Comparison of ENCODE assay signal across 23 cellular contexts in the genomic region with DNA sequence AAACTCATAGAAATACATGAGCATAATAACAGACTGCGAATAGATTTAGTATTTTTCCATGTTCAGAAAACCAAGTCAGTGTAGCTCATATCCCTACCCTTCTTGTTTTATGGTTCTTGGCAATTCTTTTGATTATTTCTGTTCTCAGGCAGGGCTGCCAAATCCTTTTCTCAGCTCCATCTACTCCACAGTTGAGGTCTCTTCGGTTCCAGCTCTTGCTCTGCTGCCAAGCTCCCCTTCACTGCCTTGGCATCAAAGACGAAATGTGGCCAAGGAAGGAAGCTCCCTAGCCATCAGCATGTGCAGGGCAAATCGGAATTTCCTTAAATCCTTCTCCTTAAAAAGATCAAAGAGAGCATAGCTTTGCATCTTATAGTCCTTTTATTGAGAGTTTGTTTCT.
"Had no signal": no experiment of that assay in that cellular context is flagged by ENCODE, and none has a peak within 500 bp of the region (broad histone marks: within the 10 kb centered on the region; RNA-seq: fewer than 3 reads in every experiment).

No MANE protein-coding gene starts in this region.

- H3K4me3 ChIP-seq: gastroesophageal sphincter, heart left ventricle, psoas muscle, tibial artery had no signal

- H3K4me3 Mint-ChIP-seq: activated naive CD4-positive, alpha-beta T cell treated with anti-CD3 and anti-CD28 coated beads for 36 hours; activated naive CD8-positive, alpha-beta T cell treated with anti-CD3 and anti-CD28 coated beads, Interleukin-2, amount 10 ng/mL, durations not matched to agents 7 days and 5 days; activated T-cell treated with anti-CD3 and anti-CD28 coated beads, Interleukin-2, amount 50 U/mL, for 4 hours; naive B cell; neural crest cell; stimulated activated naive CD8-positive, alpha-beta T cell treated with anti-CD3 and anti-CD28 coated beads, Interleukin-15, Interleukin-2, amounts not matched to agents 100 ng/mL and 50 ng/mL, for 24 hours; WTC11 had no signal

- H3K4me1 Mint-ChIP-seq: neural crest cell had no signal

- H3K27ac Mint-ChIP-seq: activated naive CD4-positive, alpha-beta T cell treated with anti-CD3 and anti-CD28 coated beads for 36 hours; activated naive CD8-positive, alpha-beta T cell treated with anti-CD3 and anti-CD28 coated beads, Interleukin-2, amount 10 ng/mL, durations not matched to agents 7 days and 5 days; stimulated activated naive CD8-positive, alpha-beta T cell treated with anti-CD3 and anti-CD28 coated beads, Interleukin-15, Interleukin-2, amounts not matched to agents 100 ng/mL and 50 ng/mL, for 24 hours; WTC11 had no signal

- H3K27me3 Mint-ChIP-seq: activated naive CD8-positive, alpha-beta T cell treated with anti-CD3 and anti-CD28 coated beads, Interleukin-2, amount 10 ng/mL, durations not matched to agents 7 days and 5 days; naive B cell; stimulated activated naive CD8-positive, alpha-beta T cell treated with anti-CD3 and anti-CD28 coated beads, Interleukin-15, Interleukin-2, amounts not matched to agents 100 ng/mL and 50 ng/mL, for 24 hours had no signal

- DNase-seq: activated CD4-positive, alpha-beta T cell treated with anti-CD3 and anti-CD28 coated beads, Interleukin-2, amount 50 U/mL, for 4 hours; activated CD8-positive, alpha-beta memory T cell treated with anti-CD3 and anti-CD28 coated beads for 24 hours; activated CD8-positive, alpha-beta memory T cell treated with anti-CD3 and anti-CD28 coated beads, Interleukin-2, amount 50 U/mL, for 4 hours; activated naive CD4-positive, alpha-beta T cell treated with anti-CD3 and anti-CD28 coated beads for 36 hours; activated naive CD8-positive, alpha-beta T cell treated with anti-CD3 and anti-CD28 coated beads, Interleukin-2, amount 10 ng/mL, durations not matched to agents 7 days and 5 days; activated T-cell treated with anti-CD3 and anti-CD28 coated beads, Interleukin-2, amount 50 U/mL, for 4 hours; amniotic stem cell; heart left ventricle; islet precursor cell; left colon; mesenchymal stem cell; naive B cell; psoas muscle; stimulated activated CD4-positive, alpha-beta T cell treated with anti-CD3 and anti-CD28 coated beads, Interleukin-12 subunit alpha, Interleukin-12 subunit beta, amount 100 ng/mL, for 4 hours; T-helper 1 cell; T-helper 9 cell; tibial artery had no signal

- H3K27me3 ChIP-seq: gastroesophageal sphincter, heart left ventricle, tibial artery had no signal

- H3K9me3 Mint-ChIP-seq: activated naive CD4-positive, alpha-beta T cell treated with anti-CD3 and anti-CD28 coated beads for 36 hours; activated naive CD8-positive, alpha-beta T cell treated with anti-CD3 and anti-CD28 coated beads, Interleukin-2, amount 10 ng/mL, durations not matched to agents 7 days and 5 days; activated T-cell treated with anti-CD3 and anti-CD28 coated beads, Interleukin-2, amount 50 U/mL, for 4 hours; brain; naive B cell; neural crest cell; stimulated activated naive CD8-positive, alpha-beta T cell treated with anti-CD3 and anti-CD28 coated beads, Interleukin-15, Interleukin-2, amounts not matched to agents 100 ng/mL and 50 ng/mL, for 24 hours; WTC11 had no signal

- H3K27ac ChIP-seq: epithelial cell of prostate, gastroesophageal sphincter, heart left ventricle, psoas muscle, tibial artery had no signal

- H3K9me3 ChIP-seq: gastroesophageal sphincter, heart left ventricle, psoas muscle, tibial artery had no signal

- H3K36me3 Mint-ChIP-seq: activated naive CD8-positive, alpha-beta T cell treated with anti-CD3 and anti-CD28 coated beads, Interleukin-2, amount 10 ng/mL, durations not matched to agents 7 days and 5 days; brain; WTC11 had no signal

- ATAC-seq: activated T-cell treated with anti-CD3 and anti-CD28 coated beads, Interleukin-2, amount 50 U/mL, for 4 hours; gastroesophageal sphincter; heart left ventricle; left colon; psoas muscle; WTC11 had no signal

- H3K36me3 ChIP-seq: gastroesophageal sphincter, heart left ventricle, tibial artery had no signal
